ENCODE assay signal across 8 cellular contexts in the genomic region with DNA sequence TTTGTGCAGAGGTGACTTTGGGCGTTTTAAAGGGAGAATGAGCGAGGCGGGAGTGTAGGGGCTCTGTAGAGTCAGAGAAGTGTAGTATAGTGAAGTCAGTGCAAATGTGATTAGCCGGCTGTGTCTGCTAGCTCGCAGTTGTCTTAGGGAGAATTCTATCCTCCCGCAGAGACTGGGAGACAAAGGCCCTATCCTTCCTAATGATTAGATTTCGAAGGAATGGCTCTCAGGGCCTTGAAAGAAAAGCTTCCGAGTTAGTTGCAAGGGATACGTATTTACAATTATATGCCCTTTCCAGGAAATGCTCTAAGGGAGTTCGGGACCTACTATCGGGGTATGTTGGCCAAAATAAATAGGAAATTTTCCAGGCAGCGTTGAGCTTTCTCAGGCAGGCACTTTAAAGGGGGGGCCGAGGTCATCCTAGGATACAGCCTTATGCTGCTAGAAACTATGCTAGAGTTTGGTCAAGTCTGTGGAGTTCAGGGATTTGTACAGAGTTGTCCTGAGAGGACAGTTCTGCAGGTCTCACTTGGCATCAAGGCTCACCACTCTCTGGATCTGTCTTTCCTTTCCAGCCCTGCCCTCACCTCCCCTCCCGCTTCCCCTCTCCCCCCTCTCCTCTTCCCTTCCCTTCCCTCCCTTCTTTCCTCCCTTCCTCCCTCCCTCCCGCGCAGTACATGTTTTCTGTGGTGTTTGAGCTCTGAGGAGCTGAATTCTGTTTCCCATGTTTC. TPM values are rescaled to one million over a fixed set of nuclear protein-coding genes. Genes with fewer than 3 reads are reported as not detected.
DNase-seq lines count a peak whose midpoint lies in the region; ATAC-seq and TF ChIP-seq lines count a peak whose summit lies in the region.

No MANE protein-coding gene starts in this region.

- H4K20me1 ChIP-seq in Loucy (ENCODE audit: insufficient read depth, low read length, poor library complexity, severe bottlenecking): peaks cover 51% of the 10 kb centered on the region

- peaks cover 58% of the 10 kb centered on the region for H3K4me1 ChIP-seq in Loucy (ENCODE audit: insufficient read depth, low read length, poor library complexity, severe bottlenecking)

- peak; percentile 22 for DNase-seq in GM03348 (ENCODE audit: low spot score)
- DNase-seq in amniotic epithelial cell (ENCODE audit: low read depth): peak; percentile 67
- no peak for DNase-seq in immature natural killer cell
- DNase-seq in stimulated activated naive B cell treated with anti-CD40 and anti-IgM and Interleukin-4, amounts not matched to agents 10 μg/mL and 1 μg/mL and 100 μg/mL, for 72 hours: no peak
- DNase-seq in stimulated activated naive CD4-positive, alpha-beta T cell (lab: John Stamatoyannopoulos, UW): no peak
- no peak for DNase-seq in DMS114 treated with DMSO at 0.1 percent for 48 hours (lab: John Stamatoyannopoulos, UW; ENCODE audit: unreplicated experiment)
- DNase-seq in activated CD4-positive, alpha-beta T cell treated with anti-CD3 and anti-CD28 coated beads, Interleukin-2, amount 50 U/mL, for 1 hour: no peak

- peak overlapping the region; percentile 95 for H2AFZ ChIP-seq in Loucy (ENCODE audit: low read length)

- TF ChIP-seq CTCF in Loucy (conservative IDR thresholded peaks at IDR 0.05; ENCODE audit: low read length): no peak

- peaks cover 84% of the 10 kb centered on the region for H3K79me2 ChIP-seq in Loucy (ENCODE audit: insufficient read depth, low read length)

- H3K4me3 Mint-ChIP-seq in immature natural killer cell: peak overlapping the region; percentile 98 to 100 (median 99)
- peak overlapping the region; percentile 94 to 99 for H3K4me3 Mint-ChIP-seq in stimulated activated naive B cell treated with anti-CD40 and anti-IgM and Interleukin-4, amounts not matched to agents 10 μg/mL and 1 μg/mL and 100 μg/mL, for 72 hours

- peak overlapping the region; percentile 93 for H3K9ac ChIP-seq in Loucy (ENCODE audit: low read depth, low read length, poor library complexity, severe bottlenecking)

- no peaks in the 10 kb centered on the region for H3K9me3 Mint-ChIP-seq in immature natural killer cell
- no peaks in the 10 kb centered on the region for H3K9me3 Mint-ChIP-seq in stimulated activated naive B cell treated with anti-CD40 and anti-IgM and Interleukin-4, amounts not matched to agents 10 μg/mL and 1 μg/mL and 100 μg/mL, for 72 hours

- no peaks in the 10 kb centered on the region for H3K9me2 ChIP-seq in Loucy (replicated peaks; ENCODE audit: low read depth, low read length)

- no peaks in the 10 kb centered on the region for H3F3A ChIP-seq in Loucy (ENCODE audit: low read depth)

- no peaks in the 10 kb centered on the region for H3K9me3 ChIP-seq in Loucy (ENCODE audit: insufficient read depth, low read depth, low read length)

- H3K27ac Mint-ChIP-seq in immature natural killer cell: peak overlapping the region; percentile 96 to 99 (median 97)
- H3K27ac Mint-ChIP-seq in stimulated activated naive B cell treated with anti-CD40 and anti-IgM and Interleukin-4, amounts not matched to agents 10 μg/mL and 1 μg/mL and 100 μg/mL, for 72 hours: peak overlapping the region; percentile 97

- no peaks in the 10 kb centered on the region for H3K27me3 ChIP-seq in Loucy (ENCODE audit: insufficient read depth, low read length, poor library complexity, severe bottlenecking)

- peaks cover 9 to 16% (median 10%) of the 10 kb centered on the region in 3 donors for H3K27me3 Mint-ChIP-seq in immature natural killer cell (ENCODE audit: low read depth in 3 of 3)
- no peaks in the 10 kb centered on the region for H3K27me3 Mint-ChIP-seq in stimulated activated naive B cell treated with anti-CD40 and anti-IgM and Interleukin-4, amounts not matched to agents 10 μg/mL and 1 μg/mL and 100 μg/mL, for 72 hours

- peaks cover 54 to 63% of the 10 kb centered on the region in 2 donors for H3K4me1 Mint-ChIP-seq in immature natural killer cell
- H3K4me1 Mint-ChIP-seq in stimulated activated naive B cell treated with anti-CD40 and anti-IgM and Interleukin-4, amounts not matched to agents 10 μg/mL and 1 μg/mL and 100 μg/mL, for 72 hours: peaks cover 22 to 40% of the 10 kb centered on the region in 2 donors

- H3K36me3 ChIP-seq in Loucy (ENCODE audit: insufficient read depth, low read length): 0 out of 2 replicates have a peak, but pooled peaks cover 8% of the 10 kb centered on the region

- H3K4me3 ChIP-seq in Loucy (ENCODE audit: low read length, poor library complexity, severe bottlenecking): peak overlapping the region; percentile 90

- peaks cover 4 to 21% (median 5%) of the 10 kb centered on the region in 3 donors for H3K36me3 Mint-ChIP-seq in immature natural killer cell
- peaks cover 16 to 28% of the 10 kb centered on the region in 2 donors for H3K36me3 Mint-ChIP-seq in stimulated activated naive B cell treated with anti-CD40 and anti-IgM and Interleukin-4, amounts not matched to agents 10 μg/mL and 1 μg/mL and 100 μg/mL, for 72 hours

- H3K4me2 ChIP-seq in Loucy (ENCODE audit: low read depth, low read length, poor library complexity, severe bottlenecking): peak overlapping the region; percentile 94

- peak in 1 of 2 donors; percentile 23 for ATAC-seq in stimulated activated naive B cell treated with anti-CD40 and anti-IgM and Interleukin-4, amounts not matched to agents 10 μg/mL and 1 μg/mL and 100 μg/mL, for 72 hours (replicated peaks)

RNA-seq across cellular contexts. Expression of a gene that starts 0.8 kb away (rescaled TPM):
- 10 to 100 TPM; 23.3 to 37.7 (median 24.1) TPM for polyA plus RNA-seq in immature natural killer cell

RNA-seq across cellular contexts. Expression of a gene that starts 1.1 kb away (rescaled TPM):
- polyA plus RNA-seq in immature natural killer cell: 100 to 1,000 TPM; 234 to 348 (median 278) TPM

RNA-seq across cellular contexts. Expression of a gene that starts 21.2 kb away (rescaled TPM):
- polyA plus RNA-seq in immature natural killer cell: 10 to 100 TPM in 1 of 3 donors, 1 to 10 TPM in 1, under 1 TPM in 1; 0.39 to 17.7 (median 4.1) TPM

Comparison
In these comparisons a context has a peak if more than half of its experiments do, and no peak if none do; other contexts are left out.
1. DNase-seq: peak in GM03348 (single experiment) and amniotic epithelial cell (single experiment); none in immature natural killer cell (0 of 3), stimulated activated naive B cell treated with anti-CD40 and anti-IgM and Interleukin-4, amounts not matched to agents 10 μg/mL and 1 μg/mL and 100 μg/mL, for 72 hours (single experiment), stimulated activated naive CD4-positive, alpha-beta T cell (0 of 6), DMS114 treated with DMSO at 0.1 percent for 48 hours (single experiment) and activated CD4-positive, alpha-beta T cell treated with anti-CD3 and anti-CD28 coated beads, Interleukin-2, amount 50 U/mL, for 1 hour (single experiment).